Comparison of ENCODE assay signal across 8 cellular contexts in the genomic region with DNA sequence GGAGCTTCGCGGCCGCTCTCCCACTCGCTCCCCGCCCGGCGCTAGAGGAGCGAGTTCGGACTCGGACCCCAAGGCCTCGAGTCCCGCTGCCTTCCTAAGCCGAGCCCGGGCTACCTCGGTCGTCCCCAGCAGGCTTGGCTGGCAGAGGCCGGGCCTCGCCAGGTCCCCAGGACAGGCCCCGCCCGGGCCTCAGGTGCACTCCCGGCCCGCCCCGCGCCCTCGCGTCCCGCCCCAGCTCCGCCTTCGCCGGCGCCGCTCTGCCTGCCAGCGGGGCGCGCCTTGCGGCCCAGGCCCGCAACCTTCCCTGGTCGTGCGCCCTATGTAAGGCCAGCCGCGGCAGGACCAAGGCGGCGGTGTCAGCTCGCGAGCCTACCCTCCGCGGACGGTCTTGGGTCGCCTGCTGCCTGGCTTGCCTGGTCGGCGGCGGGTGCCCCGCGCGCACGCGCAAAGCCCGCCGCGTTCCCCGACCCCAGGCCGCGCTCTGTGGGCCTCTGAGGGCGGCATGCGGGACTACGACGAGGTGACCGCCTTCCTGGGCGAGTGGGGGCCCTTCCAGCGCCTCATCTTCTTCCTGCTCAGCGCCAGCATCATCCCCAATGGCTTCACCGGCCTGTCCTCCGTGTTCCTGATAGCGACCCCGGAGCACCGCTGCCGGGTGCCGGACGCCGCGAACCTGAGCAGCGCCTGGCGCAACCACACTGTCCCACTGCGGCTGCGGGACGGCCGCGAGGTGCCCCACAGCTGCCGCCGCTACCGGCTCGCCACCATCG. TPM values are rescaled to one million over a fixed set of nuclear protein-coding genes. Genes with fewer than 3 reads are reported as not detected.
A peak's percentile ranks its signal among the peaks of the same experiment; 100 is the strongest.
DNase-seq lines count a peak whose midpoint lies in the region; ATAC-seq and TF ChIP-seq lines count a peak whose summit lies in the region.

A gene (plus strand): TSS at position 240 of the 770 bp plus-strand sequence. CDS start 263 bp downstream, at position 503.

- no peaks in the 10 kb centered on the region for H3K9me3 ChIP-seq in A673 (ENCODE audit: low read depth, low read length, poor library complexity, severe bottlenecking)
- H3K9me3 ChIP-seq in ectodermal cell (ENCODE audit: control insufficient read depth, low read length), result no peaks in the 10 kb centered on the region

- intact Hi-C loops in A673 (cut with micrococcal nuclease; ENCODE audit: unreplicated experiment), result loop anchor here (5.0 kb wide), 1 partner anchor 97 kb away; no protein-coding TSS in a partner anchor

- no peak for TF ChIP-seq CTCF in A673 (conservative IDR thresholded peaks at IDR 0.05; ENCODE audit: low read depth, low read length)

- BruUV-seq in A673 (replicated peaks; lab: Mats Ljungman, UMichigan), result no TSS peak

- DNase-seq in A673 (ENCODE audit: low spot score) (peak; percentile 50), NCI-H226 (peak; percentile 80), medulla oblongata (ENCODE audit: extremely low spot score) (peak; percentile 47)
- DNase-seq in activated CD4-positive, alpha-beta T cell treated with anti-CD3 and anti-CD28 coated beads, Interleukin-2, amount 50 U/mL, for 48 hours, result peak; percentile 75 to 79
- DNase-seq in stimulated activated CD8-positive, alpha-beta memory T cell treated with anti-CD3 and anti-CD28 coated beads, Interleukin-12 subunit alpha, Interleukin-12 subunit beta, amount 100 ng/mL, for 24 hours (ENCODE audit: extremely low read depth), result peak; percentile 45

- WGBS in ectodermal cell, 2 experiments, result 0 to 1% methylated on average over 93 of the region's 93 CpGs

- CTCF ChIA-PET in A673 (lab: Charles Lee), result interaction anchor here (0.6 to 1.2 kb wide), 2 partner anchors 41 to 97 kb away, joined by 3 read pairs; no protein-coding TSS in a partner anchor

- H3K36me3 ChIP-seq in A673 (ENCODE audit: insufficient read depth, low read length, poor library complexity, severe bottlenecking), result no peaks in the 10 kb centered on the region
- H3K36me3 ChIP-seq in ectodermal cell (ENCODE audit: control insufficient read depth, insufficient read depth, low read length), result no peaks in the 10 kb centered on the region

- POLR2A ChIA-PET in A673 (lab: Charles Lee; ENCODE audit: low non-redundant PET), result interaction anchor here (0.9 kb wide), 1 partner anchor 318 kb away, joined by 11 read pairs; no protein-coding TSS in a partner anchor

- peaks cover 10% of the 10 kb centered on the region for H3K4me1 ChIP-seq in A673 (ENCODE audit: insufficient read depth, low read length, poor library complexity, severe bottlenecking)
- H3K4me1 ChIP-seq in ectodermal cell (ENCODE audit: control insufficient read depth, insufficient read depth, low read length), result no peaks in the 10 kb centered on the region

- H3K4me3 ChIP-seq in A673 (ENCODE audit: low read depth, low read length, poor library complexity, severe bottlenecking) (peak within 1 kb of the TSS; percentile 82), ectodermal cell (ENCODE audit: insufficient read depth, low read depth, low read length) (peak within 1 kb of the TSS; percentile 59)

- ATAC-seq in GM18519 (IDR thresholded peaks at IDR 0.05; ENCODE audit: low FRiP score, unreplicated experiment), result peak; percentile 78
- peak; percentile 79 for ATAC-seq in HG02981 (IDR thresholded peaks at IDR 0.05; ENCODE audit: unreplicated experiment)

- H3K27me3 ChIP-seq in A673 (replicated peaks; ENCODE audit: insufficient read depth, low read depth, low read length, poor library complexity) (no peaks in the 10 kb centered on the region), ectodermal cell (ENCODE audit: control insufficient read depth, insufficient read depth, low read length, poor library complexity, severe bottlenecking) (peaks cover 33% of the 10 kb centered on the region)

- H3K27ac ChIP-seq in A673 (ENCODE audit: low read depth, low read length, poor library complexity, severe bottlenecking), result peak within 1 kb of the TSS; percentile 75
- H3K27ac ChIP-seq in ectodermal cell (ENCODE audit: insufficient read depth, low read depth, low read length, poor library complexity, severe bottlenecking), result no peak within 1 kb of the TSS

RNA-seq across cellular contexts. Expression of the gene that starts here (rescaled TPM):
- 3.0 and 3.8 TPM in 2 replicates for total RNA-seq in A673 (2021)
- polyA plus RNA-seq in ectodermal cell (2013, experiment 1 of 4), result 2.1 TPM
- 2.1 TPM for polyA plus RNA-seq in ectodermal cell (2013, experiment 2 of 4)
- 2.7 TPM for polyA plus RNA-seq in ectodermal cell (2013, experiment 3 of 4)
- polyA plus RNA-seq in ectodermal cell (2013, experiment 4 of 4), result 2.6 TPM
